ENCODE assay signal across 13 cellular contexts in genomic region chr6:158014505-158015187, GRCh38. TPM values are rescaled to one million over a fixed set of nuclear protein-coding genes. Genes with fewer than 3 reads are reported as not detected.
A peak's percentile ranks its signal among the peaks of the same experiment; 100 is the strongest.
DNase-seq lines count a peak whose midpoint lies in the region; ATAC-seq, FAIRE-seq and TF ChIP-seq lines count a peak whose summit lies in the region.
"Had no signal": no experiment of that assay in that cellular context is flagged by ENCODE, and none has a peak within 500 bp of the region (broad histone marks: within the 10 kb centered on the region; RNA-seq: fewer than 3 reads in every experiment).

No MANE protein-coding gene starts in this region.

- FAIRE-seq in A549 (lab: Jason Lieb, UNC), result no peak

- H3K4me1 Mint-ChIP-seq in activated T-helper 1 cell treated with anti-CD3 and anti-CD28 coated beads, Interleukin-12 subunit alpha, Interleukin-12 subunit beta, Interleukin-2, Interleukin-4 antibody, amounts not matched to agents 30 ng/mL and 10 ng/mL and 1 ng/mL, durations not matched to agents 14 hours and 24 hours and 36 hours (ENCODE audit: low read depth), result peaks cover 48% of the 10 kb centered on the region

- H3K4me3 ChIP-seq in A549 (no peak overlapping the region), upper lobe of left lung (no peak overlapping the region), uterus (no peak overlapping the region)
- H3K4me3 ChIP-seq: hepatocyte, stomach had no signal

- peaks cover 34% of the 10 kb centered on the region for H3K36me3 Mint-ChIP-seq in activated T-helper 1 cell treated with anti-CD3 and anti-CD28 coated beads, Interleukin-12 subunit alpha, Interleukin-12 subunit beta, Interleukin-2, Interleukin-4 antibody, amounts not matched to agents 30 ng/mL and 10 ng/mL and 1 ng/mL, durations not matched to agents 14 hours and 24 hours and 36 hours (ENCODE audit: low read depth)

- CTCF ChIA-PET in A549 (lab: Yijun Ruan, JAX), result interaction anchor here (1.4 to 2.5 kb wide), 3 partner anchors 11 to 34 kb away, joined by 4 to 10 read pairs (median 7); partner anchors contain the start of gene SYNJ2

- no peaks in the 10 kb centered on the region for H3K9me3 ChIP-seq in A549
- H3K9me3 ChIP-seq in upper lobe of left lung, result no peaks in the 10 kb centered on the region
- H3K9me3 ChIP-seq in uterus, result no peaks in the 10 kb centered on the region
- H3K9me3 ChIP-seq: stomach had no signal

- peaks cover 2% of the 10 kb centered on the region for H3K9me3 Mint-ChIP-seq in activated T-helper 1 cell treated with anti-CD3 and anti-CD28 coated beads, Interleukin-12 subunit alpha, Interleukin-12 subunit beta, Interleukin-2, Interleukin-4 antibody, amounts not matched to agents 30 ng/mL and 10 ng/mL and 1 ng/mL, durations not matched to agents 14 hours and 24 hours and 36 hours

- no peak for ATAC-seq in A549
- no peak for ATAC-seq in GM18511 (IDR thresholded peaks at IDR 0.05; ENCODE audit: unreplicated experiment)
- no peak for ATAC-seq in upper lobe of left lung (ENCODE audit: low FRiP score in 2 of 2)

- TF ChIP-seq EP300 in A549 (IDR thresholded peaks at IDR 0.05) (no peak), upper lobe of left lung (IDR thresholded peaks at IDR 0.05) (no peak)

- intact Hi-C loops in activated T-helper 1 cell treated with anti-CD3 and anti-CD28 coated beads, Interleukin-12 subunit alpha, Interleukin-12 subunit beta, Interleukin-2, Interleukin-4 antibody, amounts not matched to agents 30 ng/mL and 10 ng/mL and 1 ng/mL, durations not matched to agents 14 hours and 24 hours and 36 hours (cut with micrococcal nuclease), result loop anchor here (1.0 to 2.0 kb wide), 2 partner anchors 11 to 24 kb away; no protein-coding TSS in a partner anchor
- intact Hi-C loops in uterus (cut with DNase I; ENCODE audit: low total_unique reads), result no loop called here

- H3K36me3 ChIP-seq in upper lobe of left lung, result no peaks in the 10 kb centered on the region
- H3K36me3 ChIP-seq in uterus, result no peaks in the 10 kb centered on the region

- WGBS in A549 (ENCODE audit: missing lambda C conversion rate), result 98% methylated on average over 5 of the region's 6 CpGs
- 93 to 99% methylated on average over 3 to 6 of the region's 6 CpGs for WGBS in upper lobe of left lung, 2 donors

- no peak for TF ChIP-seq POLR2A in A549 (IDR thresholded peaks at IDR 0.05; ENCODE audit: low read length)
- TF ChIP-seq POLR2A in upper lobe of left lung (IDR thresholded peaks at IDR 0.05), result no peak
- TF ChIP-seq POLR2A in uterus (IDR thresholded peaks at IDR 0.05), result no peak

- H3K27ac Mint-ChIP-seq in activated T-helper 1 cell treated with anti-CD3 and anti-CD28 coated beads, Interleukin-12 subunit alpha, Interleukin-12 subunit beta, Interleukin-2, Interleukin-4 antibody, amounts not matched to agents 30 ng/mL and 10 ng/mL and 1 ng/mL, durations not matched to agents 14 hours and 24 hours and 36 hours, result peak overlapping the region; percentile 56

- peak overlapping the region; percentile 35 to 63; a peak in 3 of 6 replicates for H3K27ac ChIP-seq in A549
- peak overlapping the region; percentile 77 for H3K27ac ChIP-seq in layer of hippocampus (ENCODE audit: low read depth, low read length)
- H3K27ac ChIP-seq in upper lobe of left lung, result no peak overlapping the region
- no peak overlapping the region for H3K27ac ChIP-seq in uterus
- H3K27ac ChIP-seq: hepatocyte, stomach had no signal

- DNase-seq in A549 (ENCODE audit: low read depth in 1 of 2, low spot score in 1 of 2), result no peak
- peak; percentile 41 for DNase-seq in ELR (ENCODE audit: low read depth)
- no peak for DNase-seq in activated T-helper 1 cell treated with anti-CD3 and anti-CD28 coated beads, Interleukin-12 subunit alpha, Interleukin-12 subunit beta, Interleukin-2, Interleukin-4 antibody, amounts not matched to agents 30 ng/mL and 10 ng/mL and 1 ng/mL, durations not matched to agents 14 hours and 24 hours and 36 hours (ENCODE audit: low spot score)
- no peak for DNase-seq in NCI-H524 treated with DMSO at 0.1 percent for 48 hours (lab: John Stamatoyannopoulos, UW)
- no peak for DNase-seq in upper lobe of left lung
- no peak for DNase-seq in uterus
- DNase-seq: COR-L47; effector CD4-positive, alpha-beta T cell; NCI-H510A treated with DMSO at 0.1 percent for 48 hours; stomach had no signal

- no peak for TF ChIP-seq RAD21 in A549 (conservative IDR thresholded peaks at IDR 0.05 in 1 of 2, IDR thresholded peaks at IDR 0.05 in 1 of 2)

- H3K27me3 Mint-ChIP-seq in activated T-helper 1 cell treated with anti-CD3 and anti-CD28 coated beads, Interleukin-12 subunit alpha, Interleukin-12 subunit beta, Interleukin-2, Interleukin-4 antibody, amounts not matched to agents 30 ng/mL and 10 ng/mL and 1 ng/mL, durations not matched to agents 14 hours and 24 hours and 36 hours (ENCODE audit: insufficient read depth), result no peaks in the 10 kb centered on the region

- H3K27me3 ChIP-seq in layer of hippocampus (ENCODE audit: control insufficient read depth, insufficient read depth, low read length), result no peaks in the 10 kb centered on the region
- no peaks in the 10 kb centered on the region for H3K27me3 ChIP-seq in upper lobe of left lung
- H3K27me3 ChIP-seq in uterus, result no peaks in the 10 kb centered on the region
- H3K27me3 ChIP-seq: hepatocyte, stomach had no signal

- H3K4me1 ChIP-seq in A549 (peaks cover 29% of the 10 kb centered on the region), upper lobe of left lung (peaks cover 4 to 11% (median 6%) of the 10 kb centered on the region in 4 donors), uterus (peaks cover 0 to 4% of the 10 kb centered on the region in 2 donors)

- H3K4me3 Mint-ChIP-seq in activated T-helper 1 cell treated with anti-CD3 and anti-CD28 coated beads, Interleukin-12 subunit alpha, Interleukin-12 subunit beta, Interleukin-2, Interleukin-4 antibody, amounts not matched to agents 30 ng/mL and 10 ng/mL and 1 ng/mL, durations not matched to agents 14 hours and 24 hours and 36 hours, result no peak overlapping the region

- H3K4me2 ChIP-seq in A549, result peak overlapping the region; percentile 22; the same call in 2 of the 3 replicates
- H3K4me2 ChIP-seq: hepatocyte had no signal

- POLR2A ChIA-PET in A549 (lab: Yijun Ruan, JAX), result no interaction called here

- no peak for TF ChIP-seq CTCF in A549 (IDR thresholded peaks at IDR 0.05)
- TF ChIP-seq CTCF in upper lobe of left lung (IDR thresholded peaks at IDR 0.05), result no peak
- no peak for TF ChIP-seq CTCF in uterus (IDR thresholded peaks at IDR 0.05)

TF ChIP-seq in A549, 52 proteins besides CTCF, POLR2A, EP300 and RAD21 (continues in another document):
- TF ChIP-seq BHLHE40 (IDR thresholded peaks at IDR 0.05; ENCODE audit: low read depth, low read length), result no peak
- TF ChIP-seq CBX8 (IDR thresholded peaks at IDR 0.05), result no peak
- TF ChIP-seq CHD4 (IDR thresholded peaks at IDR 0.05; ENCODE audit: borderline replicate concordance), result no peak
- no peak for TF ChIP-seq POLR2AphosphoS2 (conservative IDR thresholded peaks at IDR 0.05; ENCODE audit: low read length)
- no peak for TF ChIP-seq CHD2 (IDR thresholded peaks at IDR 0.05; ENCODE audit: low read length, partially characterized antibody)
- no peak for TF ChIP-seq TP53 (CRISPR knock-in tag; IDR thresholded peaks at IDR 0.05)
- no peak for TF ChIP-seq GATA3 (IDR thresholded peaks at IDR 0.05; ENCODE audit: borderline replicate concordance)
- no peak for TF ChIP-seq EHF (CRISPR knock-in tag; IDR thresholded peaks at IDR 0.05)
- no peak for TF ChIP-seq HOXA7 (CRISPR knock-in tag; IDR thresholded peaks at IDR 0.05)
- no peak for TF ChIP-seq CEBPB (IDR thresholded peaks at IDR 0.05)
- no peak for TF ChIP-seq E2F6 (IDR thresholded peaks at IDR 0.05; ENCODE audit: borderline replicate concordance, low read depth)
- TF ChIP-seq SREBF2 (IDR thresholded peaks at IDR 0.05), result no peak
- no peak for TF ChIP-seq ZNF302 (CRISPR knock-in tag; IDR thresholded peaks at IDR 0.05)
- no peak for TF ChIP-seq USF2 (IDR thresholded peaks at IDR 0.05)
- no peak for TF ChIP-seq RFX5 (IDR thresholded peaks at IDR 0.05)
- no peak for TF ChIP-seq NR3C1 (IDR thresholded peaks at IDR 0.05)
- TF ChIP-seq PBX3 (IDR thresholded peaks at IDR 0.05), result no peak
- no peak for TF ChIP-seq FOSL2 (IDR thresholded peaks at IDR 0.05)
- no peak for TF ChIP-seq FOSL2 (CRISPR knock-in tag; IDR thresholded peaks at IDR 0.05)

RNA-seq across cellular contexts. Expression of gene SYNJ2, which starts 33.0 kb away (rescaled TPM):
- polyA plus RNA-seq in A549 (2011; rRNA removed), result 22.3 and 24.7 TPM in 2 replicates
- 28.9 and 30.2 TPM in 2 replicates for polyA plus RNA-seq in A549 (2012; cell fraction: cytosol; rRNA removed)
- 21.6 and 25.1 TPM in 2 replicates for polyA plus RNA-seq in A549 (2012; cell fraction: nucleus; rRNA removed)
- 26.5 to 28.5 TPM (median 26.7 TPM) in 3 replicates for polyA plus RNA-seq in A549 (2017; fragmentation: RNase III; extraction: RNeasy Plus Mini Kit Qiagen cat#74134 plus additional on column Dnase treatment)
- 31.0 and 31.9 TPM in 2 replicates for polyA minus RNA-seq in A549 (2011; rRNA and poly(A)+ RNA removed)
- total RNA-seq in activated T-helper 1 cell treated with anti-CD3 and anti-CD28 coated beads, Interleukin-12 subunit alpha, Interleukin-12 subunit beta, Interleukin-2, Interleukin-4 antibody, amounts not matched to agents 30 ng/mL and 10 ng/mL and 1 ng/mL, durations not matched to agents 14 hours and 24 hours and 36 hours, result 29.0 and 31.2 TPM in 2 replicates
- total RNA-seq in upper lobe of left lung, result 1 to 10 TPM; 3.0 to 7.7 (median 4.2) TPM
- total RNA-seq in uterus, result 10 to 100 TPM in 2 of 4 donors, 1 to 10 TPM in 2; 9.5 to 32.2 (median 13.5) TPM

Comparison
In these comparisons a context has a peak if more than half of its experiments do, and no peak if none do; other contexts are left out.
1. H3K27ac ChIP-seq: peak in A549 (2 of 2) and layer of hippocampus (single experiment); none in upper lobe of left lung (0 of 4) and uterus (0 of 2).